In genomic region chr1:97071163-97071562, GRCh38 we compare ENCODE assay signal across 19 cellular contexts.
"Had no signal": no experiment of that assay in that cellular context is flagged by ENCODE, and none has a peak within 500 bp of the region (broad histone marks: within the 10 kb centered on the region; RNA-seq: fewer than 3 reads in every experiment).

No MANE protein-coding gene starts in this region.

- H3K9me3 ChIP-seq: pancreas, stomach, thoracic aorta, transverse colon had no signal

- ATAC-seq: effector memory CD8-positive, alpha-beta T cell; left colon; left ventricle myocardium superior; pancreas; right cardiac atrium had no signal

- H3K4me3 ChIP-seq: esophagus muscularis mucosa, lung, pancreas, stomach, thoracic aorta, transverse colon had no signal

- H3K4me1 ChIP-seq: esophagus muscularis mucosa, pancreas, stomach had no signal

- H3K27me3 ChIP-seq: esophagus muscularis mucosa, pancreas, stomach, transverse colon had no signal

- H3K27ac ChIP-seq: epithelial cell of prostate, esophagus muscularis mucosa, pancreas, stomach, thoracic aorta, transverse colon had no signal

- DNase-seq: effector memory CD8-positive, alpha-beta T cell; foreskin melanocyte; left colon; left ventricle myocardium superior; mesenchymal stem cell; midbrain; occipital lobe; pancreas; right cardiac atrium; small intestine; stimulated activated CD4-positive, alpha-beta T cell treated with anti-CD3 and anti-CD28 coated beads, Interleukin-12 subunit alpha, Interleukin-12 subunit beta, amount 100 ng/mL, for 4 hours; stimulated activated naive CD4-positive, alpha-beta T cell; stomach; substantia nigra; transverse colon had no signal

- H3K36me3 ChIP-seq: pancreas, thoracic aorta, transverse colon had no signal
